In the genomic region with DNA sequence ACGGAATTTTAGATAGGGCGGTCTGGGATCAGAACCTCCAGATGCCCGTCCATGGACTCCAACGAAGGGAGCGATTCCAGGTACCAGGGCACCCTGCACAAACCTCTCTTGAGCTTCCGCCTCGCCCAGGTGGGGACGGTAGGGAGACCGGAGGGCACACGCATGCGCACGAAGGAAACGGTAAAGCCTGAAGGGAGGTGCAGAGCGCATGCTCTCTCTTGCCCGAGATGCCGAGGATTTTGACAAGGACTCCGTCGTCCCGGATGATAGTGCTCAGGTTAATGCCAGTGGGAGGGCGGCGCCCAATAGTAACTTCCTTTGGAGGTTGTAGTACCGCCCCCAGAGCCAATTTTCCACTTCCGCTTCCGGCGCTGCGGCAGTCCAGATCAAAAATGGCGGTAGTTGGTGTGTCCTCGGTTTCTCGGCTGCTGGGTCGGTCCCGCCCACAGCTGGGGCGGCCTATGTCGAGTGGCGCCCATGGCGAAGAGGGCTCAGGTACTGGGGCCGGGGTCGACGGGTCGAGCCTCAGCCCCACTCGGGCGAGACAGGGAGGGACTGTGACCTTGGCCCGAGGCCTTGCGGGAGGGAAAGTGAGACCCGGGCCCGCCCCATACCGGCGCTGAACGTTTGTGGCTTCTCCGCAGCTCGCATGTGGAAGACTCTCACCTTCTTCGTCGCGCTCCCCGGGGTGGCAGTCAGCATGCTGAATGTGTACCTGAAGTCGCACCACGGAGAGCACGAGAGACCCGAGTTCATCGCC, we compare ENCODE assay signal across 8 cellular contexts. TPM values are rescaled to one million over a fixed set of nuclear protein-coding genes. Genes with fewer than 3 reads are reported as not detected.
DNase-seq lines count a peak whose midpoint lies in the region; ATAC-seq and TF ChIP-seq lines count a peak whose summit lies in the region.

A gene (plus strand): TSS at position 379 of the 760 bp plus-strand sequence. CDS start 14 bp downstream, at position 393.

- no peak for TF ChIP-seq CTCF in Calu3 (IDR thresholded peaks at IDR 0.05; ENCODE audit: unreplicated experiment)
- no peak for TF ChIP-seq CTCF in endodermal cell (conservative IDR thresholded peaks at IDR 0.05)

- H3K4me3 ChIP-seq in NT2/D1 (ENCODE audit: insufficient read length, low read depth) (peak within 1 kb of the TSS; percentile 86), endodermal cell (ENCODE audit: low read length) (peak within 1 kb of the TSS; percentile 87)

- peaks cover 47% of the 10 kb centered on the region for H3K36me3 Mint-ChIP-seq in Calu3 (ENCODE audit: insufficient read depth, unreplicated experiment)
- peaks cover 17% of the 10 kb centered on the region for H3K36me3 Mint-ChIP-seq in activated CD8-positive, alpha-beta memory T cell treated with anti-CD3 and anti-CD28 coated beads, Interleukin-2, amount 10 ng/mL, durations not matched to agents 7 days and 5 days
- peaks cover 28% of the 10 kb centered on the region for H3K36me3 Mint-ChIP-seq in endodermal cell (ENCODE audit: low read depth)

- no TSS peak for BruUV-seq in Calu3 (replicated peaks; lab: Mats Ljungman, UMichigan)

- no peaks in the 10 kb centered on the region for H3K27me3 ChIP-seq in NT2/D1 (ENCODE audit: insufficient read depth, insufficient read length)
- H3K27me3 ChIP-seq in endodermal cell (ENCODE audit: control insufficient read depth, insufficient read depth, low read length, poor library complexity, severe bottlenecking): no peaks in the 10 kb centered on the region

- no peaks in the 10 kb centered on the region for H3K9me3 ChIP-seq in NT2/D1 (ENCODE audit: insufficient read depth, low read length)
- H3K9me3 ChIP-seq in endodermal cell (ENCODE audit: control insufficient read depth, low read length): no peaks in the 10 kb centered on the region

- no peaks in the 10 kb centered on the region for H3K9me3 Mint-ChIP-seq in Calu3 (ENCODE audit: low read depth, unreplicated experiment)
- no peaks in the 10 kb centered on the region for H3K9me3 Mint-ChIP-seq in activated CD8-positive, alpha-beta memory T cell treated with anti-CD3 and anti-CD28 coated beads, Interleukin-2, amount 10 ng/mL, durations not matched to agents 7 days and 5 days (ENCODE audit: low read depth)
- no peaks in the 10 kb centered on the region for H3K9me3 Mint-ChIP-seq in endodermal cell

- H3K27me3 Mint-ChIP-seq in Calu3 (ENCODE audit: unreplicated experiment) (no peaks in the 10 kb centered on the region), endodermal cell (ENCODE audit: insufficient read depth) (peaks cover 3% of the 10 kb centered on the region)
- no peaks in the 10 kb centered on the region for H3K27me3 Mint-ChIP-seq in activated CD8-positive, alpha-beta memory T cell treated with anti-CD3 and anti-CD28 coated beads, Interleukin-2, amount 10 ng/mL, durations not matched to agents 7 days and 5 days

- H3K4me3 Mint-ChIP-seq in Calu3 (ENCODE audit: low read depth, unreplicated experiment) (peak within 1 kb of the TSS; percentile 82), endodermal cell (peak within 1 kb of the TSS; percentile 78)
- H3K4me3 Mint-ChIP-seq in activated CD8-positive, alpha-beta memory T cell treated with anti-CD3 and anti-CD28 coated beads, Interleukin-2, amount 10 ng/mL, durations not matched to agents 7 days and 5 days: peak within 1 kb of the TSS; percentile 86

- H3K4me1 ChIP-seq in NT2/D1 (ENCODE audit: insufficient read depth, insufficient read length) (peaks cover 4% of the 10 kb centered on the region), endodermal cell (ENCODE audit: control insufficient read depth, insufficient read depth, low read length) (no peaks in the 10 kb centered on the region)

- peak within 1 kb of the TSS; percentile 95 for H3K9ac ChIP-seq in NT2/D1 (ENCODE audit: insufficient read length, low read depth)
- peak within 1 kb of the TSS; percentile 24 for H3K9ac ChIP-seq in endodermal cell (ENCODE audit: extremely low read depth, low read length, poor library complexity, severe bottlenecking)

- ATAC-seq in GM21381 (IDR thresholded peaks at IDR 0.05; ENCODE audit: unreplicated experiment): peak; percentile 90
- ATAC-seq in activated CD8-positive, alpha-beta memory T cell treated with anti-CD3 and anti-CD28 coated beads, Interleukin-2, amount 10 ng/mL, durations not matched to agents 7 days and 5 days: peak; percentile 98

- H3K27ac Mint-ChIP-seq in Calu3 (ENCODE audit: unreplicated experiment) (peak within 1 kb of the TSS; percentile 46), endodermal cell (peak within 1 kb of the TSS; percentile 91)
- H3K27ac Mint-ChIP-seq in activated CD8-positive, alpha-beta memory T cell treated with anti-CD3 and anti-CD28 coated beads, Interleukin-2, amount 10 ng/mL, durations not matched to agents 7 days and 5 days: peak within 1 kb of the TSS; percentile 95

- WGBS in endodermal cell (ENCODE audit: insufficient coverage in 1 of 2, insufficient read length in 1 of 2), 2 experiments: 0 to 2% methylated on average over 31 to 59 of the region's 59 CpGs

- H3K4me1 Mint-ChIP-seq in Calu3 (ENCODE audit: low read depth, unreplicated experiment): no peaks in the 10 kb centered on the region
- peaks cover 39% of the 10 kb centered on the region for H3K4me1 Mint-ChIP-seq in activated CD8-positive, alpha-beta memory T cell treated with anti-CD3 and anti-CD28 coated beads, Interleukin-2, amount 10 ng/mL, durations not matched to agents 7 days and 5 days
- peaks cover 3% of the 10 kb centered on the region for H3K4me1 Mint-ChIP-seq in endodermal cell

- H3K36me3 ChIP-seq in NT2/D1 (ENCODE audit: insufficient read depth, insufficient read length, low read length): peaks cover 36% of the 10 kb centered on the region
- H3K36me3 ChIP-seq in endodermal cell (ENCODE audit: control insufficient read depth, insufficient read depth, low read length): peaks cover 28% of the 10 kb centered on the region

- intact Hi-C loops in Calu3 (cut with micrococcal nuclease; ENCODE audit: unreplicated experiment): loop anchor here (10.0 kb wide), 1 partner anchor 203 kb away; no protein-coding TSS in a partner anchor

- peak; percentile 98 for DNase-seq in Calu3
- DNase-seq in HUDEP-2 (lab: John Stamatoyannopoulos, UW; ENCODE audit: unreplicated experiment in 76 of 76): peak; percentile 25 to 98 (median 95)
- DNase-seq in NT2/D1 (ENCODE audit: low read depth, low spot score): peak; percentile 99
- DNase-seq in activated CD8-positive, alpha-beta memory T cell treated with anti-CD3 and anti-CD28 coated beads, Interleukin-2, amount 10 ng/mL, durations not matched to agents 7 days and 5 days: peak; percentile 99
- DNase-seq in endodermal cell: peak; percentile 100
- DNase-seq in mesenteric fat pad (ENCODE audit: low spot score): peak; percentile 97
- peak; percentile 89 for DNase-seq in stimulated activated CD8-positive, alpha-beta memory T cell treated with anti-CD3 and anti-CD28 coated beads, Interleukin-15, amount 100 ng/mL, for 24 hours (ENCODE audit: low read depth)

- no peak within 1 kb of the TSS for H3K27ac ChIP-seq in endodermal cell (ENCODE audit: low read depth, low read length)

- CTCF ChIA-PET in Calu3 (lab: Charles Lee): interaction anchor here (0.7 to 2.2 kb wide), 9 partner anchors 9 to 124 kb away, joined by 3 to 11 read pairs (median 3); a partner anchor contains a TSS
- CTCF ChIA-PET in activated CD8-positive, alpha-beta memory T cell treated with anti-CD3 and anti-CD28 coated beads, Interleukin-2, amount 10 ng/mL, durations not matched to agents 7 days and 5 days (lab: Charles Lee): interaction anchor here (0.6 to 3.9 kb wide), 17 partner anchors 9 to 248 kb away, joined by 3 to 23 read pairs (median 4); a partner anchor contains a TSS

RNA-seq across cellular contexts. Expression of the gene that starts here (rescaled TPM):
- total RNA-seq in Calu3 (2022) (482 and 487 TPM in 2 replicates), endodermal cell (100 to 1,000 TPM; 344 to 354 TPM), mesenteric fat pad (312 TPM)
- total RNA-seq in activated CD8-positive, alpha-beta memory T cell treated with anti-CD3 and anti-CD28 coated beads, Interleukin-2, amount 10 ng/mL, durations not matched to agents 7 days and 5 days: 100 to 1,000 TPM; 329 to 408 TPM
- polyA plus RNA-seq in endodermal cell (2013, experiment 1 of 2): 576 TPM
- polyA plus RNA-seq in endodermal cell (2013, experiment 2 of 2): 530 TPM
